In the genomic region with DNA sequence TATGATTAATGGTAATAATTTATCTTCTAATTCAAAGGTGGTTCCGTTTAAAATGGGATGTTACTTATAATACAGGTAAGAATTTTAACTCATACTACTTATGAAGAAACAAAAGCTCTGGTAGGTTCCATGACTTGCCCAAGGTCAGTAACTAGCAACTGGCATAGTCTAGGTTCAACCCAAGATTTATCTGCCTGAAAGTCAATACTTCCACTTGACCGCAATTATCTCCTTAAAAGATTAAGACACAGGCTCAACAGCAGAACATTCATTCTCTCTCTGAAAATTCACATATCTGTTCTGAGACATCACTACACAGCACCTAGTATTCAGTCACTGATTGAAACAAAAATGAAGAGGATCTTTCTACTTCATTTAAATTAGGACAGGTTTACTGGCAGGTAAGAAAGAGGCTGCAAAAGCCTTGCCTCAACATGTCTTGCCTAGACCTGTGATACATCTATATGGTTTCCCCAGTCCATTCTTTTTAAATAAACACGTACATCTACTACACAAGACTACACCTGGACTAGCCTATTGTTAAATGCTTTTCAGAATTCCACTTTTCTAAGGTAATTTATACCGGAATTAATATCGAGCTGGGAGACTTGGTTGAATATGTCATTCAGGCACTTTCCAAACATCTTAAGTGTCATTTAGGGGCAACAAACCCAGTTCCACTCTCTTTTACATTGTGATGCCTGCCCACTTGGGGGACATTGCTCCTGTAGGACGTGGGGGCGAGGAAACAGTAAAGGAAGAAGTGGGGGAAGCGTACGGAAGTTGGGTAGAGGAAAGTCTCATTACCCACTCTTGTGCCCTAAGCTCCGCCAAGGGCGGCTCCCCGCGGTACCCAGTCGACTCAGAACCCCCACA, we compare ENCODE assay signal across 8 cellular contexts. TPM values are rescaled to one million over a fixed set of nuclear protein-coding genes. Genes with fewer than 3 reads are reported as not detected.
A peak's percentile ranks its signal among the peaks of the same experiment; 100 is the strongest.
DNase-seq lines count a peak whose midpoint lies in the region; ATAC-seq and TF ChIP-seq lines count a peak whose summit lies in the region.

No MANE protein-coding gene starts in this region.

- H3K27ac Mint-ChIP-seq in natural killer cell, result peak overlapping the region; percentile 79 to 85

- no peak for DNase-seq in AG04450 (ENCODE audit: low read depth, low spot score)
- no peak for DNase-seq in RWPE2 (ENCODE audit: low spot score)
- DNase-seq in natural killer cell, result no peak
- no peak for DNase-seq in NCI-H1436 treated with DMSO at 0.1 percent for 48 hours (lab: John Stamatoyannopoulos, UW)
- no peak for DNase-seq in NCI-H2081 (lab: John Stamatoyannopoulos, UW)
- DNase-seq in activated CD4-positive, alpha-beta T cell treated with anti-CD3 and anti-CD28 coated beads, Interleukin-2, amount 50 U/mL, for 48 hours, result no peak

- peak overlapping the region; percentile 98 for H3K4me3 ChIP-seq in AG04450 (ENCODE audit: low read depth, low read length)
- H3K4me3 ChIP-seq in RWPE2 (ENCODE audit: severe bottlenecking), result peak overlapping the region; percentile 70
- H3K4me3 ChIP-seq in ectodermal cell (ENCODE audit: insufficient read depth, low read depth, low read length), result peak overlapping the region; percentile 82

- H3K36me3 ChIP-seq in RWPE2 (ENCODE audit: low read depth) (peaks cover 32% of the 10 kb centered on the region), ectodermal cell (ENCODE audit: control insufficient read depth, insufficient read depth, low read length) (no peaks in the 10 kb centered on the region)

- CTCF ChIA-PET in AG04450 (lab: Charles Lee), result no interaction called here

- peak overlapping the region; percentile 91 for H3K4me3 Mint-ChIP-seq in natural killer cell

- H3K27me3 Mint-ChIP-seq in natural killer cell (ENCODE audit: low read depth in 2 of 2), result no peaks in the 10 kb centered on the region

- TF ChIP-seq CTCF in AG04450 (IDR thresholded peaks at IDR 0.05; ENCODE audit: low read depth, low read length) (no peak), RWPE2 (IDR thresholded peaks at IDR 0.05; ENCODE audit: poor library complexity, severe bottlenecking) (no peak), natural killer cell (IDR thresholded peaks at IDR 0.05) (no peak)

- POLR2A ChIA-PET in AG04450 (lab: Yijun Ruan, JAX), result interaction anchor here (0.6 to 1.7 kb wide), 2 partner anchors 10 to 15 kb away, joined by 5 to 10 read pairs; no protein-coding TSS in a partner anchor

- peaks cover 7% of the 10 kb centered on the region for H3K4me1 ChIP-seq in RWPE2 (ENCODE audit: insufficient read depth, poor library complexity, severe bottlenecking)
- H3K4me1 ChIP-seq in ectodermal cell (ENCODE audit: control insufficient read depth, insufficient read depth, low read length), result peaks cover 6% of the 10 kb centered on the region

- intact Hi-C loops in natural killer cell (cut with micrococcal nuclease), result no loop called here

- peaks cover 17 to 27% of the 10 kb centered on the region in 2 donors for H3K4me1 Mint-ChIP-seq in natural killer cell

- ATAC-seq in GM21723 (IDR thresholded peaks at IDR 0.05; ENCODE audit: unreplicated experiment) (peak; percentile 24), RWPE2 (ENCODE audit: low read depth) (peak; percentile 26), natural killer cell (peak in 2 of 3 donors; percentile 4 to 16)

- WGBS in ectodermal cell, 2 experiments, result 11 to 12% methylated on average over 13 of the region's 14 CpGs

- H3K27ac ChIP-seq in AG04450 (ENCODE audit: low read depth, low read length) (peak overlapping the region; percentile 65), RWPE2 (ENCODE audit: poor library complexity, severe bottlenecking) (peak overlapping the region; percentile 72), ectodermal cell (ENCODE audit: insufficient read depth, low read depth, low read length, poor library complexity, severe bottlenecking) (no peak overlapping the region)

- H3K9me3 ChIP-seq in AG04450 (ENCODE audit: control insufficient read depth, insufficient read depth, low read length), result no peaks in the 10 kb centered on the region
- H3K9me3 ChIP-seq in RWPE2 (ENCODE audit: severe bottlenecking), result no peaks in the 10 kb centered on the region
- no peaks in the 10 kb centered on the region for H3K9me3 ChIP-seq in ectodermal cell (ENCODE audit: control insufficient read depth, low read length)

- H3K36me3 Mint-ChIP-seq in natural killer cell, result no peaks in the 10 kb centered on the region

- H3K27me3 ChIP-seq in AG04450 (ENCODE audit: control insufficient read depth, insufficient read depth, low read length) (no peaks in the 10 kb centered on the region), RWPE2 (ENCODE audit: insufficient read depth, poor library complexity, severe bottlenecking) (no peaks in the 10 kb centered on the region), ectodermal cell (ENCODE audit: control insufficient read depth, insufficient read depth, low read length, poor library complexity, severe bottlenecking) (no peaks in the 10 kb centered on the region)

- no peaks in the 10 kb centered on the region for H3K9me3 Mint-ChIP-seq in natural killer cell

RNA-seq across cellular contexts. Expression of a gene that starts 1.1 kb away (rescaled TPM):
- polyA plus RNA-seq in AG04450 (2011; rRNA removed), result 19.0 and 24.3 TPM in 2 replicates
- 43.4 and 59.3 TPM in 2 replicates for polyA minus RNA-seq in AG04450 (2011; rRNA and poly(A)+ RNA removed)
- 17.5 TPM for polyA plus RNA-seq in ectodermal cell (2013, experiment 1 of 4)
- polyA plus RNA-seq in ectodermal cell (2013, experiment 2 of 4), result 18.0 TPM
- 11.2 TPM for polyA plus RNA-seq in ectodermal cell (2013, experiment 3 of 4)
- polyA plus RNA-seq in ectodermal cell (2013, experiment 4 of 4), result 14.1 TPM
- 10 to 100 TPM; 26.2 to 36.8 (median 34.0) TPM for total RNA-seq in natural killer cell

RNA-seq across cellular contexts. Expression of a gene that starts 26.3 kb away (rescaled TPM):
- polyA plus RNA-seq in AG04450 (2011; rRNA removed), result 93.8 and 104 TPM in 2 replicates
- 14.2 and 20.1 TPM in 2 replicates for polyA minus RNA-seq in AG04450 (2011; rRNA and poly(A)+ RNA removed)
- polyA plus RNA-seq in ectodermal cell (2013, experiment 1 of 4), result 304 TPM
- 277 TPM for polyA plus RNA-seq in ectodermal cell (2013, experiment 2 of 4)
- 213 TPM for polyA plus RNA-seq in ectodermal cell (2013, experiment 3 of 4)
- 232 TPM for polyA plus RNA-seq in ectodermal cell (2013, experiment 4 of 4)
- total RNA-seq in natural killer cell, result 1 to 10 TPM; 1.4 to 2.2 (median 1.9) TPM

RNA-seq across cellular contexts. Expression of a gene that starts 32.7 kb away (rescaled TPM):
- polyA plus RNA-seq in AG04450 (2011; rRNA removed), result 26.5 and 28.0 TPM in 2 replicates
- 19.1 and 21.2 TPM in 2 replicates for polyA minus RNA-seq in AG04450 (2011; rRNA and poly(A)+ RNA removed)
- 29.4 TPM for polyA plus RNA-seq in ectodermal cell (2013, experiment 1 of 4)
- 28.3 TPM for polyA plus RNA-seq in ectodermal cell (2013, experiment 2 of 4)
- 21.0 TPM for polyA plus RNA-seq in ectodermal cell (2013, experiment 3 of 4)
- 20.5 TPM for polyA plus RNA-seq in ectodermal cell (2013, experiment 4 of 4)
- total RNA-seq in natural killer cell, result 10 to 100 TPM; 32.9 to 37.1 (median 33.7) TPM
